Comparison of ENCODE assay signal across 9 cellular contexts in the genomic region with DNA sequence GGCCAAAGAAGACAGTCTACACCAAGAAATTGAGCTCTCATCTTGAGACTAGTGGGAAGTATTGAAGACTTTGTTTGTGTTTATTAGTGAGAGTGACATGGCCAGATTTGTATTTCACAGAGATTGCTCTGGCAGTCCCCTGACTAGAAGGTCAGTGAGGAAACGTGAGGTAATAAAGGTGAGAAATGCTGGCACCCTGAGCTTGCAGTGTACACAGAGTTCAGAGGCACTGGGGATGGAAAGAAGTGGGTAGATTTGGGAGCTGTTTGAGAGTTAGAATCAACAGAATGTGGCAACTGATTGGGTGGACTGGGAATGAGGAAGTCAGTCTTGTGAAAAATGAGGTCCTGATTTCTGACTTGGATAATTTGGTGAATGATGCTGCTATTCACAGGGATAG.
"Had no signal": no experiment of that assay in that cellular context is flagged by ENCODE, and none has a peak within 500 bp of the region (broad histone marks: within the 10 kb centered on the region; RNA-seq: fewer than 3 reads in every experiment).

No MANE protein-coding gene starts in this region.

- H3K9me3 Mint-ChIP-seq: GM23338, HFFc6 had no signal

- H3K9me3 ChIP-seq: HAP-1 had no signal

- H3K4me2 ChIP-seq: GM23338 had no signal

- ATAC-seq: GM23338, HCT116, HepG2 had no signal

- H3K4me3 ChIP-seq: GM23338, HAP-1 had no signal

- H3K27ac ChIP-seq: HL-60 had no signal

- H2AFZ ChIP-seq: GM23338 had no signal

- H3K4me3 Mint-ChIP-seq: GM23338, HFFc6 had no signal

- FAIRE-seq: H1, HepG2 had no signal

- H3K36me3 Mint-ChIP-seq: IgD-negative memory B cell had no signal

- H3K4me1 ChIP-seq: HAP-1 had no signal

- H3K36me3 ChIP-seq: HAP-1 had no signal

- H3K27ac Mint-ChIP-seq: GM23338, HFFc6 had no signal

- H3K27me3 Mint-ChIP-seq: IgD-negative memory B cell had no signal

- DNase-seq: H7, HFFc6 had no signal

- H3K4me1 Mint-ChIP-seq: GM23338 had no signal
